In genomic region chr7:38795596-38795995, GRCh38 we compare ENCODE assay signal across 20 cellular contexts.
"Had no signal": no experiment of that assay in that cellular context is flagged by ENCODE, and none has a peak within 500 bp of the region (broad histone marks: within the 10 kb centered on the region; RNA-seq: fewer than 3 reads in every experiment).

No MANE protein-coding gene starts in this region.

- H3K27me3 Mint-ChIP-seq: central memory CD8-positive, alpha-beta T cell; progenitor cell of endocrine pancreas; stimulated activated naive CD8-positive, alpha-beta T cell treated with anti-CD3 and anti-CD28 coated beads, Interleukin-15, Interleukin-2, amounts not matched to agents 100 ng/mL and 50 ng/mL, for 24 hours had no signal

- H3K36me3 ChIP-seq: breast epithelium, WERI-Rb-1 had no signal

- H3K27ac ChIP-seq: breast epithelium, coronary artery, esophagus squamous epithelium, lower lobe of right lung, tibial artery, WERI-Rb-1 had no signal

- H3K9me3 ChIP-seq: breast epithelium, esophagus squamous epithelium, lower lobe of right lung, tibial artery had no signal

- DNase-seq: activated CD4-positive, alpha-beta T cell treated with anti-CD3 and anti-CD28 coated beads for 1 hour; activated CD4-positive, alpha-beta T cell treated with anti-CD3 and anti-CD28 coated beads, Interleukin-2, amount 50 U/mL, for 1 hour; activated CD8-positive, alpha-beta T cell treated with anti-CD3 and anti-CD28 coated beads, Interleukin-2, amount 10 ng/mL, durations not matched to agents 7 days and 5 days; activated gamma-delta T cell treated with Interleukin-2 at 50 U/mL for 16 hours; aorta; esophagus squamous epithelium; kidney; lower lobe of right lung; natural killer cell; T-helper 1 cell; tibial artery; WERI-Rb-1 had no signal

- H3K27me3 ChIP-seq: breast epithelium, esophagus squamous epithelium, tibial artery had no signal

- H3K4me3 ChIP-seq: breast epithelium, coronary artery, esophagus squamous epithelium, lower lobe of right lung, tibial artery had no signal

- H3K4me1 ChIP-seq: breast epithelium, esophagus squamous epithelium, lower lobe of right lung, tibial artery had no signal

- H3K4me3 Mint-ChIP-seq: activated CD8-positive, alpha-beta T cell treated with anti-CD3 and anti-CD28 coated beads, Interleukin-2, amount 10 ng/mL, durations not matched to agents 7 days and 5 days; activated T-helper 1 cell treated with anti-CD3 and anti-CD28 coated beads, Interleukin-12 subunit alpha, Interleukin-12 subunit beta, Interleukin-2, Interleukin-4 antibody, amounts not matched to agents 30 ng/mL and 10 ng/mL and 1 ng/mL, durations not matched to agents 14 hours and 24 hours and 36 hours; central memory CD8-positive, alpha-beta T cell; natural killer cell; stimulated activated naive CD8-positive, alpha-beta T cell treated with anti-CD3 and anti-CD28 coated beads, Interleukin-15, Interleukin-2, amounts not matched to agents 100 ng/mL and 50 ng/mL, for 24 hours had no signal

- H3K27ac Mint-ChIP-seq: activated CD8-positive, alpha-beta T cell treated with anti-CD3 and anti-CD28 coated beads, Interleukin-2, amount 10 ng/mL, durations not matched to agents 7 days and 5 days; activated T-helper 1 cell treated with anti-CD3 and anti-CD28 coated beads, Interleukin-12 subunit alpha, Interleukin-12 subunit beta, Interleukin-2, Interleukin-4 antibody, amounts not matched to agents 30 ng/mL and 10 ng/mL and 1 ng/mL, durations not matched to agents 14 hours and 24 hours and 36 hours; progenitor cell of endocrine pancreas; stimulated activated naive CD8-positive, alpha-beta T cell treated with anti-CD3 and anti-CD28 coated beads, Interleukin-15, Interleukin-2, amounts not matched to agents 100 ng/mL and 50 ng/mL, for 24 hours had no signal

- ATAC-seq: activated CD8-positive, alpha-beta T cell treated with anti-CD3 and anti-CD28 coated beads, Interleukin-2, amount 10 ng/mL, durations not matched to agents 7 days and 5 days; activated naive CD4-positive, alpha-beta T cell treated with anti-CD3 and anti-CD28 coated beads, Interleukin-2, amount 50 U/mL, for 72 hours; left lobe of liver; lower lobe of right lung; natural killer cell had no signal

- H3K9me3 Mint-ChIP-seq: activated naive CD4-positive, alpha-beta T cell treated with anti-CD3 and anti-CD28 coated beads, Interleukin-2, amount 50 U/mL, for 72 hours; activated T-helper 1 cell treated with anti-CD3 and anti-CD28 coated beads, Interleukin-12 subunit alpha, Interleukin-12 subunit beta, Interleukin-2, Interleukin-4 antibody, amounts not matched to agents 30 ng/mL and 10 ng/mL and 1 ng/mL, durations not matched to agents 14 hours and 24 hours and 36 hours; central memory CD8-positive, alpha-beta T cell; natural killer cell; stimulated activated naive CD8-positive, alpha-beta T cell treated with anti-CD3 and anti-CD28 coated beads, Interleukin-15, Interleukin-2, amounts not matched to agents 100 ng/mL and 50 ng/mL, for 24 hours had no signal
